In genomic region chr19:47316513-47316912, GRCh38 we compare ENCODE assay signal across 22 cellular contexts. TPM values are rescaled to one million over a fixed set of nuclear protein-coding genes. Genes with fewer than 3 reads are reported as not detected.
"Had no signal": no experiment of that assay in that cellular context is flagged by ENCODE, and none has a peak within 500 bp of the region (broad histone marks: within the 10 kb centered on the region; RNA-seq: fewer than 3 reads in every experiment).

No MANE protein-coding gene starts in this region.

- H3K36me3 ChIP-seq: MG63, SJSA1 had no signal

- H3K4me1 Mint-ChIP-seq: IgD-negative memory B cell had no signal

- H3K27me3 ChIP-seq: SJSA1 had no signal

- H3K9me3 ChIP-seq: SJSA1 had no signal

- DNase-seq: KBM-7, MG63, NCI-H1092 treated with DMSO at 0.1 percent for 48 hours, NCI-H1436, NCI-H187, NCI-H2029, NCI-H2081 treated with DMSO at 0.1 percent for 48 hours, NCI-H2171, NCI-H226, NCI-H446, NCI-H510A, NCI-H524 treated with DMSO at 0.1 percent for 48 hours, NCI-H69, NCI-H774, Right ventricle myocardium superior, RPMI8226, SIG-M5 had no signal

- H3K27ac ChIP-seq: SJSA1, SK-N-MC had no signal

- FAIRE-seq: RCC 7860 had no signal

- H3K27ac Mint-ChIP-seq: IgD-negative memory B cell had no signal

- H3K4me3 ChIP-seq: MG63, SJSA1, SK-N-MC had no signal

- H3K36me3 Mint-ChIP-seq: IgD-negative memory B cell had no signal

RNA-seq across cellular contexts. Expression of gene C5AR1, which starts 6.9 kb away (rescaled TPM):
- total RNA-seq: HT1080, SJSA1 had no signal

RNA-seq across cellular contexts. Expression of gene C5AR2, which starts 15.5 kb away (rescaled TPM):
- total RNA-seq: HT1080, SJSA1 had no signal
